Comparison of ENCODE assay signal across 18 cellular contexts in genomic region chr7:70589590-70589989, GRCh38.
A peak's percentile ranks its signal among the peaks of the same experiment; 100 is the strongest.
DNase-seq lines count a peak whose midpoint lies in the region; ATAC-seq and TF ChIP-seq lines count a peak whose summit lies in the region.
"Had no signal": no experiment of that assay in that cellular context is flagged by ENCODE, and none has a peak within 500 bp of the region (broad histone marks: within the 10 kb centered on the region; RNA-seq: fewer than 3 reads in every experiment).

No MANE protein-coding gene starts in this region.

- TF ChIP-seq CTCF in GM13977 (IDR thresholded peaks at IDR 0.05; ENCODE audit: extremely low read depth, insufficient read depth, missing control alignments) (no peak), colonic mucosa (IDR thresholded peaks at IDR 0.05) (no peak), sigmoid colon (IDR thresholded peaks at IDR 0.05) (no peak), upper lobe of left lung (IDR thresholded peaks at IDR 0.05) (no peak)

- H3K4me3 ChIP-seq in colonic mucosa (no peak overlapping the region), sigmoid colon (no peak overlapping the region), upper lobe of left lung (no peak overlapping the region)
- H3K4me3 ChIP-seq: A549, SK-N-MC had no signal

- DNase-seq in GM13977 (ENCODE audit: low spot score) = peak; percentile 42
- DNase-seq in colonic mucosa = no peak
- DNase-seq in T-helper 9 cell = no peak
- DNase-seq in sigmoid colon = no peak
- DNase-seq in upper lobe of left lung = no peak
- DNase-seq: DMS53, HCEC 1CT, MV-4-11, NCI-H1417 treated with DMSO at 0.1 percent for 48 hours, NCI-H2029 treated with DMSO at 0.1 percent for 48 hours, NCI-H510A treated with DMSO at 0.1 percent for 48 hours had no signal

- H3K27me3 ChIP-seq in colonic mucosa (no peaks in the 10 kb centered on the region), sigmoid colon (no peaks in the 10 kb centered on the region), upper lobe of left lung (no peaks in the 10 kb centered on the region)

- no peak overlapping the region for H3K9ac ChIP-seq in colonic mucosa (ENCODE audit: low read depth in 2 of 2, low read length in 2 of 2)

- H3K4me1 ChIP-seq in colonic mucosa = peaks cover 3% of the 10 kb centered on the region
- H3K4me1 ChIP-seq in sigmoid colon = no peaks in the 10 kb centered on the region
- no peaks in the 10 kb centered on the region for H3K4me1 ChIP-seq in upper lobe of left lung
- H3K4me1 ChIP-seq: A549 had no signal

- no peaks in the 10 kb centered on the region for H3K9me3 ChIP-seq in colonic mucosa
- H3K9me3 ChIP-seq in sigmoid colon = no peaks in the 10 kb centered on the region
- H3K9me3 ChIP-seq in upper lobe of left lung = no peaks in the 10 kb centered on the region
- H3K9me3 ChIP-seq: A549 had no signal

- TF ChIP-seq POLR2A in sigmoid colon (IDR thresholded peaks at IDR 0.05) = no peak
- no peak for TF ChIP-seq POLR2A in upper lobe of left lung (IDR thresholded peaks at IDR 0.05)

- TF ChIP-seq EP300 in sigmoid colon (IDR thresholded peaks at IDR 0.05) (no peak), upper lobe of left lung (IDR thresholded peaks at IDR 0.05) (no peak)

- intact Hi-C loops in colonic mucosa (cut with DNase I) = no loop called here
- intact Hi-C loops in sigmoid colon (cut with DNase I) = no loop called here

- ATAC-seq in GM21390 (IDR thresholded peaks at IDR 0.05; ENCODE audit: unreplicated experiment) (peak; percentile 69), HG02870 (IDR thresholded peaks at IDR 0.05; ENCODE audit: unreplicated experiment) (peak; percentile 51), HG03159 (IDR thresholded peaks at IDR 0.05; ENCODE audit: unreplicated experiment) (no peak), upper lobe of left lung (ENCODE audit: low FRiP score in 2 of 2) (no peak)
- ATAC-seq: A549, Panc1, Right ventricle myocardium inferior had no signal

- in situ Hi-C loops in GM13977 (cut with MboI; ENCODE audit: low pct_unique_long_range_greater_than_20kb, low sequenced_read_pairs, unreplicated experiment) = no loop called here

- H3K27ac ChIP-seq in colonic mucosa = peak overlapping the region; percentile 61
- no peak overlapping the region for H3K27ac ChIP-seq in sigmoid colon
- no peak overlapping the region for H3K27ac ChIP-seq in upper lobe of left lung
- H3K27ac ChIP-seq: A549, SK-N-MC had no signal

- WGBS in sigmoid colon, 2 donors = 81% methylated on average over 3 of the region's 3 CpGs
- WGBS in upper lobe of left lung, 2 donors = 87 to 88% methylated on average over 3 of the region's 3 CpGs

- H3K36me3 ChIP-seq in colonic mucosa (no peaks in the 10 kb centered on the region), sigmoid colon (no peaks in the 10 kb centered on the region), upper lobe of left lung (no peaks in the 10 kb centered on the region)

Comparison
In these comparisons a context has a peak if more than half of its experiments do, and no peak if none do; other contexts are left out.
1. ATAC-seq: peak in GM21390 (single experiment) and HG02870 (single experiment); none in HG03159 (single experiment) and upper lobe of left lung (0 of 2).